Comparison of ENCODE assay signal across 25 cellular contexts in genomic region chr3:62370112-62371031, GRCh38. TPM values are rescaled to one million over a fixed set of nuclear protein-coding genes. Genes with fewer than 3 reads are reported as not detected.
A peak's percentile ranks its signal among the peaks of the same experiment; 100 is the strongest.
DNase-seq lines count a peak whose midpoint lies in the region; ATAC-seq, FAIRE-seq and TF ChIP-seq lines count a peak whose summit lies in the region.
"Had no signal": no experiment of that assay in that cellular context is flagged by ENCODE, and none has a peak within 500 bp of the region (broad histone marks: within the 10 kb centered on the region; RNA-seq: fewer than 3 reads in every experiment).

No MANE protein-coding gene starts in this region.

- H3K9me3 ChIP-seq in HUES64 (ENCODE audit: insufficient read depth, low read depth, low read length) (no peaks in the 10 kb centered on the region), H1 (ENCODE audit: insufficient read depth in 2 of 2, low read depth in 1 of 2, low read length in 1 of 2) (no peaks in the 10 kb centered on the region; a peak in 1 of 4 replicates), neural cell (ENCODE audit: low read length) (peaks cover 13% of the 10 kb centered on the region)
- H3K9me3 ChIP-seq: heart right ventricle had no signal

- H2BK15ac ChIP-seq in H1 (ENCODE audit: low read length) = no peak overlapping the region

- no peak overlapping the region for H3K4me3 Mint-ChIP-seq in activated CD4-positive, alpha-beta T cell treated with anti-CD3 and anti-CD28 coated beads for 36 hours

- POLR2A ChIA-PET in activated CD4-positive, alpha-beta T cell treated with anti-CD3 and anti-CD28 coated beads for 36 hours (lab: Charles Lee) = no interaction called here
- POLR2A ChIA-PET in H1 (lab: Charles Lee; ENCODE audit: partially characterized antibody) = interaction anchor here (4.6 kb wide), 1 partner anchor 9 kb away, joined by 26 read pairs; no protein-coding TSS in a partner anchor

- H3K79me2 ChIP-seq in H1 (ENCODE audit: control insufficient read depth in 1 of 2, insufficient read depth in 2 of 2, low read length in 2 of 2) (no peaks in the 10 kb centered on the region), neural cell (replicated peaks; ENCODE audit: insufficient read depth, low read length) (no peaks in the 10 kb centered on the region)

- H2AFZ ChIP-seq in H1 (ENCODE audit: low read length) (no peak overlapping the region), neural cell (ENCODE audit: low read depth, low read length) (no peak overlapping the region)

- H3K18ac ChIP-seq in H1 (ENCODE audit: extremely low read depth, low read length) = peak overlapping the region; percentile 53; the same call in 1 of the 2 replicates

- CTCF ChIA-PET in activated CD4-positive, alpha-beta T cell treated with anti-CD3 and anti-CD28 coated beads for 36 hours (lab: Charles Lee) = no interaction called here
- CTCF ChIA-PET in H1 (lab: Charles Lee; ENCODE audit: partially characterized antibody) = interaction anchor here (0.7 to 3.3 kb wide), 6 partner anchors 10 to 1590 kb away, joined by 3 to 19 read pairs (median 3); no protein-coding TSS in a partner anchor

- H2BK12ac ChIP-seq in H1 (ENCODE audit: low read depth, low read length) = peak overlapping the region; percentile 92; the same call in 1 of the 2 replicates

- H4K91ac ChIP-seq in H1 (replicated peaks; ENCODE audit: insufficient read length, low read length) = no peak overlapping the region

- H3K27ac Mint-ChIP-seq in activated CD4-positive, alpha-beta T cell treated with anti-CD3 and anti-CD28 coated beads for 36 hours = no peak overlapping the region
- H3K27ac Mint-ChIP-seq: T-cell had no signal

- H3K4me2 ChIP-seq in H1 (ENCODE audit: insufficient read depth in 1 of 2, low read depth in 2 of 2, low read length in 2 of 2) = peak overlapping the region; percentile 56 to 90
- H3K4me2 ChIP-seq in neural cell (ENCODE audit: low read length) = no peak overlapping the region

- no peak for TF ChIP-seq RAD21 in H1 (IDR thresholded peaks at IDR 0.05 in 1 of 2, conservative IDR thresholded peaks at IDR 0.05 in 1 of 2; ENCODE audit: low read depth in 2 of 2, low read length in 2 of 2)
- TF ChIP-seq RAD21 in neural cell (conservative IDR thresholded peaks at IDR 0.05) = no peak

- peak overlapping the region; percentile 97; the same call in 1 of the 2 replicates for H2AK5ac ChIP-seq in H1 (ENCODE audit: low read depth, low read length)

- peak; percentile 15 for DNase-seq in activated CD4-positive, alpha-beta T cell treated with anti-CD3 and anti-CD28 coated beads for 36 hours
- DNase-seq in activated CD4-positive, alpha-beta T cell treated with anti-CD3 and anti-CD28 coated beads, Interleukin-2, amount 50 U/mL, for 4 hours = no peak
- DNase-seq in H1 (ENCODE audit: low read depth in 1 of 2, low spot score in 2 of 2) (peak in 1 of 2 experiments; percentile 70), NCI-H82 (lab: John Stamatoyannopoulos, UW) (no peak)
- DNase-seq in stimulated activated CD4-positive, alpha-beta T cell treated with anti-CD3 and anti-CD28 coated beads, Interleukin-4, amount 100 ng/mL, for 1 hour = no peak
- no peak for DNase-seq in stimulated activated CD4-positive, alpha-beta T cell treated with anti-CD3 and anti-CD28 coated beads, Interleukin-1b, Interleukin-23, amount 100 ng/mL, for 48 hours
- DNase-seq: 8988T; activated gamma-delta T cell; anterior cingulate cortex; COR-L47; heart right ventricle; OCI-M1; SHP77; stimulated activated CD4-positive, alpha-beta T cell treated with anti-CD3 and anti-CD28 coated beads, Interleukin-4, amount 100 ng/mL, for 4 hours; T-cell had no signal

- no peak overlapping the region for H3K4ac ChIP-seq in H1 (replicated peaks; ENCODE audit: insufficient read length, low read depth, low read length)

- H3K14ac ChIP-seq in H1 (ENCODE audit: insufficient read length) = no peak overlapping the region

- H3K27me3 ChIP-seq in HUES64 (ENCODE audit: insufficient read depth, low read length) (peaks cover 100% of the 10 kb centered on the region), H1 (replicated peaks in 1 of 4; ENCODE audit: control insufficient read depth in 3 of 4, extremely low read depth in 1 of 4, insufficient read depth in 3 of 4, low read length in 3 of 4) (peaks cover 91 to 100% (median 98%) of the 10 kb centered on the region in 4 experiments), neural cell (ENCODE audit: insufficient read depth, low read depth, low read length) (peaks cover 100% of the 10 kb centered on the region)

- no peaks in the 10 kb centered on the region for H3K9me2 ChIP-seq in neural cell (ENCODE audit: insufficient read depth, low read length)

- TF ChIP-seq POLR2A in H1 (IDR thresholded peaks at IDR 0.05; ENCODE audit: control extremely low read depth in 1 of 2, low read depth in 2 of 2, low read length in 2 of 2) = no peak

- H3K36me3 ChIP-seq in HUES64 (ENCODE audit: insufficient read depth, low read length) = no peaks in the 10 kb centered on the region
- no peaks in the 10 kb centered on the region for H3K36me3 ChIP-seq in H1 (ENCODE audit: control insufficient read depth in 2 of 4, insufficient read depth in 4 of 4, low read length in 3 of 4)
- H3K36me3 ChIP-seq in neural cell (ENCODE audit: insufficient read depth, low read length) = no peaks in the 10 kb centered on the region
- H3K36me3 ChIP-seq: heart right ventricle had no signal

- 2% methylated on average over 52 of the region's 52 CpGs for WGBS in HUES64
- WGBS in H1 (ENCODE audit: extremely low coverage in 1 of 2, insufficient coverage in 1 of 2, insufficient read length in 1 of 2, insufficient replicate concordance in 2 of 2, low coverage in 1 of 2, low lambda C conversion rate in 2 of 2, missing lambda C conversion rate in 1 of 2), 2 experiments = 2% methylated on average over 52 of the region's 52 CpGs; no CpG with 5 or more reads in 1 of the 2 experiments

- no peak for FAIRE-seq in H1 (lab: Jason Lieb, UNC)
- FAIRE-seq: endometrium, GM18507 had no signal

- peaks cover 7% of the 10 kb centered on the region for H3K4me1 Mint-ChIP-seq in activated CD4-positive, alpha-beta T cell treated with anti-CD3 and anti-CD28 coated beads for 36 hours

- H3K56ac ChIP-seq in H1 (replicated peaks; ENCODE audit: insufficient read length, low read depth, low read length) = no peak overlapping the region

- H3K4me1 ChIP-seq in HUES64 (ENCODE audit: insufficient read depth, low read length) (peaks cover 61% of the 10 kb centered on the region), H1 (replicated peaks in 1 of 4; ENCODE audit: control insufficient read depth in 3 of 4, insufficient read depth in 4 of 4, low read length in 3 of 4) (peaks cover 15 to 72% (median 45%) of the 10 kb centered on the region in 4 experiments)

- no peak overlapping the region for H2BK5ac ChIP-seq in H1 (ENCODE audit: low read depth, low read length)

- H4K20me1 ChIP-seq in H1 (replicated peaks in 1 of 2; ENCODE audit: control insufficient read depth in 1 of 2, insufficient read depth in 2 of 2, low read length in 2 of 2) = peaks cover 2 to 16% of the 10 kb centered on the region in 2 experiments
- no peaks in the 10 kb centered on the region for H4K20me1 ChIP-seq in neural cell (ENCODE audit: insufficient read depth)

- H2BK120ac ChIP-seq in H1 (replicated peaks; ENCODE audit: low read depth, low read length) = peak overlapping the region; percentile 40

- H3K79me1 ChIP-seq in H1 (ENCODE audit: low read depth, low read length) = no peaks in the 10 kb centered on the region

- H4K8ac ChIP-seq in H1 (ENCODE audit: extremely low read depth, insufficient read depth, low read length) = no peak overlapping the region

- no peak overlapping the region for H4K5ac ChIP-seq in H1 (ENCODE audit: insufficient read length, low read depth, low read length)

- TF ChIP-seq EP300 in H1 (IDR thresholded peaks at IDR 0.05; ENCODE audit: borderline replicate concordance in 1 of 2, low read depth in 2 of 2, low read length in 2 of 2) (no peak), neural cell (conservative IDR thresholded peaks at IDR 0.05; ENCODE audit: poor library complexity, severe bottlenecking) (no peak)

- H3K9ac ChIP-seq in HUES64 (ENCODE audit: low read depth, low read length) (no peak overlapping the region), H1 (replicated peaks in 1 of 4; ENCODE audit: extremely low read depth in 1 of 4, low read depth in 3 of 4, low read length in 3 of 4) (no peak overlapping the region), neural cell (ENCODE audit: low read length) (no peak overlapping the region)

- H2BK20ac ChIP-seq in H1 (ENCODE audit: low read length) = peak overlapping the region; percentile 90; the same call in 1 of the 2 replicates

- peak overlapping the region; percentile 24 for H3K4me3 ChIP-seq in HUES64 (ENCODE audit: low read length)
- H3K4me3 ChIP-seq in H1 (ENCODE audit: extremely low read depth in 1 of 4, insufficient read depth in 2 of 4, low read depth in 3 of 4, low read length in 4 of 4) = peak overlapping the region in 2 of 4 experiments; percentile 26 to 60; a peak in 5 of 8 replicates
- H3K4me3 ChIP-seq in neural cell (ENCODE audit: low read length) = no peak overlapping the region
- H3K4me3 ChIP-seq: skin epidermis had no signal

- H3K27ac ChIP-seq in HUES64 (ENCODE audit: low read depth, low read length) = no peak overlapping the region
- no peak overlapping the region for H3K27ac ChIP-seq in H1 (ENCODE audit: low read depth, low read length)
- no peak overlapping the region for H3K27ac ChIP-seq in neural cell (ENCODE audit: low read length)
- H3K27ac ChIP-seq: heart right ventricle, skin epidermis had no signal

- H3K23me2 ChIP-seq in H1 (ENCODE audit: low read depth, low read length) = peaks cover 4% of the 10 kb centered on the region; the same call in 1 of the 2 replicates

- no peaks in the 10 kb centered on the region for H3K36me3 Mint-ChIP-seq in activated CD4-positive, alpha-beta T cell treated with anti-CD3 and anti-CD28 coated beads for 36 hours (ENCODE audit: low read depth)
- H3K36me3 Mint-ChIP-seq: T-cell had no signal

- no peak for TF ChIP-seq CTCF in H1 (IDR thresholded peaks at IDR 0.05; ENCODE audit: control extremely low read depth in 1 of 3, insufficient read depth in 1 of 3, low read depth in 1 of 3, low read length in 3 of 3)
- TF ChIP-seq CTCF in neural cell (IDR thresholded peaks at IDR 0.05; ENCODE audit: poor library complexity, severe bottlenecking) = no peak

- H3K9me3 Mint-ChIP-seq in activated CD4-positive, alpha-beta T cell treated with anti-CD3 and anti-CD28 coated beads for 36 hours (ENCODE audit: low read depth) = no peaks in the 10 kb centered on the region

- H3K23ac ChIP-seq in H1 (ENCODE audit: insufficient read length) = no peak overlapping the region

- intact Hi-C loops in activated CD4-positive, alpha-beta T cell treated with anti-CD3 and anti-CD28 coated beads for 36 hours (cut with DNase I, micrococcal nuclease) = loop anchor here (1.0 to 10.0 kb wide), 3 partner anchors 8 to 806 kb away; partner anchors contain the start of genes CADPS (in 1 of the 2) and PTPRG (in 1 of the 2)

- ATAC-seq in activated CD4-positive, alpha-beta T cell treated with anti-CD3 and anti-CD28 coated beads for 36 hours = no peak
- ATAC-seq: T-cell had no signal

- peaks cover 78% of the 10 kb centered on the region for H3K27me3 Mint-ChIP-seq in activated CD4-positive, alpha-beta T cell treated with anti-CD3 and anti-CD28 coated beads for 36 hours

- H3F3A ChIP-seq in neural cell (ENCODE audit: insufficient read depth, low read length, poor library complexity, severe bottlenecking) = peaks cover 4% of the 10 kb centered on the region

RNA-seq across cellular contexts. Expression of gene FEZF2, which starts 3.0 kb away (rescaled TPM):
- total RNA-seq in activated CD4-positive, alpha-beta T cell treated with anti-CD3 and anti-CD28 coated beads for 36 hours = not detected
- polyA plus RNA-seq in HUES64 (2013, experiment 1 of 2) = 0.35 TPM
- polyA plus RNA-seq in HUES64 (2013, experiment 2 of 2) = 0.44 TPM
- total RNA-seq in H1 (2021; fragmentation: NEBNext Ultra II Directional; extraction: Animal tissue kit (Norgen Biotek cat#: 25700)) = not detected in 2 replicates
- polyA plus RNA-seq in H1 (2011; rRNA removed) (0.06 and 0.11 TPM in 2 replicates), neural cell (0.47 TPM in 1 of 2 replicates, not detected in the other)
- polyA plus RNA-seq in H1 (2011; cell fraction: cytosol; rRNA removed) = 0.17 TPM
- polyA plus RNA-seq in H1 (2011; cell fraction: nucleus; rRNA removed) = 0.23 TPM
- polyA plus RNA-seq in H1 (2012, experiment 1 of 2) = 0.13 TPM in 1 of 4 replicates, not detected in the others
- polyA plus RNA-seq in H1 (2012, experiment 2 of 2) = 0.08 TPM
- not detected for polyA plus RNA-seq in H1 (2013, experiment 1 of 2)
- polyA plus RNA-seq in H1 (2013, experiment 2 of 2) = not detected
- polyA minus RNA-seq in H1 (2011; rRNA and poly(A)+ RNA removed) = not detected in 2 replicates
- not detected for polyA minus RNA-seq in H1 (2011; cell fraction: cytosol; rRNA and poly(A)+ RNA removed)
- not detected for polyA minus RNA-seq in H1 (2011; cell fraction: nucleus; rRNA and poly(A)+ RNA removed)
- not detected in 2 replicates for polyA minus RNA-seq in neural cell
- total RNA-seq: heart right ventricle, HT1080, kidney epithelial cell, LHCN-M2, subcutaneous adipose tissue, T-cell, urinary bladder had no signal
- polyA plus RNA-seq: heart right ventricle, urinary bladder had no signal
